Comparison of ENCODE assay signal across 19 cellular contexts in genomic region chr6:106258726-106259125, GRCh38.
DNase-seq lines count a peak whose midpoint lies in the region; ATAC-seq, FAIRE-seq and TF ChIP-seq lines count a peak whose summit lies in the region.
"Had no signal": no experiment of that assay in that cellular context is flagged by ENCODE, and none has a peak within 500 bp of the region (broad histone marks: within the 10 kb centered on the region; RNA-seq: fewer than 3 reads in every experiment).

No MANE protein-coding gene starts in this region.

- no peaks in the 10 kb centered on the region for H4K20me1 ChIP-seq in Karpas-422 (ENCODE audit: insufficient read depth, low read depth, low read length)

- H3K36me3 ChIP-seq in bronchial epithelial cell (ENCODE audit: control insufficient read depth, insufficient read depth, low read length), result peaks cover 2% of the 10 kb centered on the region
- no peaks in the 10 kb centered on the region for H3K36me3 ChIP-seq in Karpas-422 (ENCODE audit: insufficient read depth, low read length)

- H3K27me3 ChIP-seq in bronchial epithelial cell (ENCODE audit: control insufficient read depth, insufficient read depth, low read length), result no peaks in the 10 kb centered on the region
- H3K27me3 ChIP-seq in foreskin keratinocyte, result no peaks in the 10 kb centered on the region
- H3K27me3 ChIP-seq in Karpas-422 (ENCODE audit: low read length), result no peaks in the 10 kb centered on the region

- peaks cover 98% of the 10 kb centered on the region for H3K79me2 ChIP-seq in Karpas-422 (ENCODE audit: low read length)

- H3K27ac ChIP-seq in RWPE1, result no peak overlapping the region
- peak overlapping the region; percentile 57 for H3K27ac ChIP-seq in foreskin keratinocyte
- H3K27ac ChIP-seq in Karpas-422 (ENCODE audit: low read length), result no peak overlapping the region
- H3K27ac ChIP-seq: GM23248 had no signal

- POLR2A ChIA-PET in RWPE1 (lab: Yijun Ruan, JAX; ENCODE audit: low non-redundant PET), result no interaction called here

- no peaks in the 10 kb centered on the region for H3K9me3 ChIP-seq in Karpas-422 (ENCODE audit: low read length)

- H3K9me2 ChIP-seq in Karpas-422 (replicated peaks; ENCODE audit: insufficient read depth, low read length), result no peaks in the 10 kb centered on the region

- TF ChIP-seq CTCF in RWPE1 (conservative IDR thresholded peaks at IDR 0.05; ENCODE audit: low read depth), result no peak
- no peak for TF ChIP-seq CTCF in bronchial epithelial cell (IDR thresholded peaks at IDR 0.05; ENCODE audit: insufficient read depth, low read length, severe bottlenecking)
- no peak for TF ChIP-seq CTCF in foreskin keratinocyte (conservative IDR thresholded peaks at IDR 0.05)

- ATAC-seq in foreskin keratinocyte (peak; percentile 39), GM18870 (IDR thresholded peaks at IDR 0.05; ENCODE audit: unreplicated experiment) (no peak)

- H3K4me3 ChIP-seq in bronchial epithelial cell (ENCODE audit: low read depth, low read length), result no peak overlapping the region
- no peak overlapping the region for H3K4me3 ChIP-seq in Karpas-422 (ENCODE audit: low read length)
- H3K4me3 ChIP-seq: GM23248 had no signal

- H3K9ac ChIP-seq in Karpas-422 (ENCODE audit: low read length), result no peak overlapping the region
- H3K9ac ChIP-seq: GM23248 had no signal

- H2AFZ ChIP-seq in Karpas-422 (ENCODE audit: low read length), result no peak overlapping the region
- H2AFZ ChIP-seq: GM23248 had no signal

- H3K4me1 ChIP-seq in foreskin keratinocyte (peaks cover 52% of the 10 kb centered on the region), Karpas-422 (ENCODE audit: low read length) (no peaks in the 10 kb centered on the region)

- H3K4me2 ChIP-seq in Karpas-422 (ENCODE audit: low read depth, low read length, poor library complexity, severe bottlenecking), result no peak overlapping the region

- CTCF ChIA-PET in RWPE1 (lab: Yijun Ruan, JAX), result no interaction called here

- peak; percentile 14 for FAIRE-seq in GM19239 (lab: Jason Lieb, UNC)
- FAIRE-seq in bronchial epithelial cell (lab: Jason Lieb, UNC), result no peak
- FAIRE-seq: G401.6, H1 had no signal

- DNase-seq in GM19239 (ENCODE audit: insufficient read length, low spot score) (no peak), RWPE1 (ENCODE audit: low spot score) (peak; percentile 8), bronchial epithelial cell (ENCODE audit: low read depth) (peak; percentile 70), foreskin keratinocyte (peak in 1 of 2 donors; percentile 50), HUDEP-2 (lab: John Stamatoyannopoulos, UW; ENCODE audit: unreplicated experiment in 76 of 76) (no peak), Karpas-422 (no peak), NCI-H82 (lab: John Stamatoyannopoulos, UW) (no peak)
- DNase-seq: C1 segment of cervical spinal cord; Calu3; CD4-positive, alpha-beta memory T cell; COR-L47; DMS153; DND-41; GM23248; H7; HCEC 1CT had no signal

Comparison
In these comparisons a context has a peak if more than half of its experiments do, and no peak if none do; other contexts are left out.
1. DNase-seq: peak in RWPE1 (single experiment) and bronchial epithelial cell (single experiment); none in GM19239 (single experiment), HUDEP-2 (0 of 76), Karpas-422 (single experiment) and NCI-H82 (single experiment).